Comparison of ENCODE assay signal across 7 cellular contexts in genomic region chr2:109966107-109966736, GRCh38.
DNase-seq lines count a peak whose midpoint lies in the region; ATAC-seq, FAIRE-seq and TF ChIP-seq lines count a peak whose summit lies in the region.
"Not testable (repeated sequence)": the region's sequence is repeated elsewhere in the genome, so short reads cannot be mapped to it uniquely, and the experiment has no call there.

No MANE protein-coding gene starts in this region.

- TF ChIP-seq POLR2A in HepG2 (IDR thresholded peaks at IDR 0.05; ENCODE audit: insufficient read depth in 1 of 2, low read depth in 2 of 2, low read length in 2 of 2); right lobe of liver (IDR thresholded peaks at IDR 0.05); gastrocnemius medialis (IDR thresholded peaks at IDR 0.05): not testable (repeated sequence)

- not testable (repeated sequence) for BruUV-seq in PC-3 (replicated peaks; lab: Mats Ljungman, UMichigan); HepG2 (replicated peaks; lab: Mats Ljungman, UMichigan)

- not testable (repeated sequence) for H3K36me3 ChIP-seq in PC-3 (ENCODE audit: low read depth, low read length); HepG2 (replicated peaks in 1 of 2; ENCODE audit: control insufficient read depth in 1 of 2, insufficient read depth in 2 of 2, low read length in 2 of 2); right lobe of liver; gastrocnemius medialis

- not testable (repeated sequence) for TF ChIP-seq CTCF in PC-3 (conservative IDR thresholded peaks at IDR 0.05; ENCODE audit: low read depth, low read length); HepG2 (CRISPR knock-in tag; IDR thresholded peaks at IDR 0.05); right lobe of liver (IDR thresholded peaks at IDR 0.05); gastrocnemius medialis (IDR thresholded peaks at IDR 0.05 in 4 of 5, conservative IDR thresholded peaks at IDR 0.05 in 1 of 5)

- not testable (repeated sequence) for H3K4me3 ChIP-seq in PC-3 (ENCODE audit: low read length); right cardiac atrium (ENCODE audit: low read length); HepG2 (replicated peaks in 1 of 3; ENCODE audit: insufficient read depth in 1 of 3, low read depth in 2 of 3, low read length in 3 of 3); right lobe of liver; gastrocnemius medialis

- H3K79me2 ChIP-seq in PC-3 (ENCODE audit: low read length); HepG2 (ENCODE audit: insufficient read depth, low read length): not testable (repeated sequence)

- POLR2A ChIA-PET in PC-3 (lab: Charles Lee; ENCODE audit: unreplicated experiment); HepG2 (lab: Yijun Ruan, JAX): not testable (repeated sequence)

- H3K9me3 ChIP-seq in PC-3 (ENCODE audit: low read length); right cardiac atrium (ENCODE audit: control insufficient read depth, low read length); HepG2 (ENCODE audit: low read length); right lobe of liver; gastrocnemius medialis: not testable (repeated sequence)

- in situ Hi-C loops in HepG2 (cut with HindIII; ENCODE audit: extremely low pct_ligation_motif_present, low pct_unique_long_range_greater_than_20kb); gastrocnemius medialis (cut with MboI; ENCODE audit: low sequenced_read_pairs in 4 of 4): not testable (repeated sequence)

- CTCF ChIA-PET in PC-3 (lab: Charles Lee); HepG2 (lab: Yijun Ruan, JAX; ENCODE audit: low intra/inter-chr PET ratio, low total read pairs): not testable (repeated sequence)

- not testable (repeated sequence) for H4K20me1 ChIP-seq in PC-3 (ENCODE audit: low read length); HepG2 (ENCODE audit: insufficient read depth, low read length)

- H3K27me3 ChIP-seq in PC-3 (ENCODE audit: low read length); right cardiac atrium (ENCODE audit: control insufficient read depth, insufficient read depth); HepG2 (ENCODE audit: control insufficient read depth in 1 of 2, insufficient read depth in 2 of 2, low read length in 2 of 2); right lobe of liver; gastrocnemius medialis: not testable (repeated sequence)

- H3K4me1 ChIP-seq in PC-3 (ENCODE audit: insufficient read depth, low read length); right cardiac atrium (ENCODE audit: control insufficient read depth, insufficient read depth, low read length); HepG2 (ENCODE audit: insufficient read depth, low read length); right lobe of liver; gastrocnemius medialis: not testable (repeated sequence)

- no CpG with 5 or more reads among the region's 3 CpGs for WGBS in right cardiac atrium
- WGBS in HepG2 (ENCODE audit: low lambda C conversion rate): no CpG with 5 or more reads among the region's 3 CpGs
- WGBS in right lobe of liver (ENCODE audit: insufficient coverage, low coverage, low lambda C conversion rate, missing lambda C conversion rate): no CpG with 5 or more reads among the region's 3 CpGs

- not testable (repeated sequence) for H3F3A ChIP-seq in PC-3 (ENCODE audit: low read length, unreplicated experiment)

- not testable (repeated sequence) for H3K27ac ChIP-seq in PC-3 (ENCODE audit: low read length); right cardiac atrium (ENCODE audit: low read length); HepG2 (ENCODE audit: extremely low read length, insufficient read depth, low read length); right lobe of liver; gastrocnemius medialis

- FAIRE-seq in HepG2 (lab: Jason Lieb, UNC): not testable (repeated sequence)

- H3K4me2 ChIP-seq in PC-3 (ENCODE audit: low read length); HepG2 (ENCODE audit: low read depth, low read length): not testable (repeated sequence)

- H3K9me2 ChIP-seq in PC-3 (replicated peaks; ENCODE audit: low read length): not testable (repeated sequence)

- not testable (repeated sequence) for DNase-seq in PC-3; right cardiac atrium; left lobe of liver (ENCODE audit: low spot score); HepG2 (ENCODE audit: low spot score); right lobe of liver; sciatic nerve (ENCODE audit: low spot score); gastrocnemius medialis

- ATAC-seq in PC-3: peak; percentile 14; the same call in 1 of the 2 replicates
- peak; percentile 13 to 28 for ATAC-seq in right cardiac atrium
- ATAC-seq in left lobe of liver: peak; percentile 86
- ATAC-seq in HepG2: peak; percentile 85
- peak; percentile 85 to 92 (median 90) for ATAC-seq in right lobe of liver
- ATAC-seq in sciatic nerve: peak; percentile 94
- ATAC-seq in gastrocnemius medialis: peak; percentile 52 to 56

- not testable (repeated sequence) for H2AFZ ChIP-seq in PC-3 (ENCODE audit: low read length); HepG2 (ENCODE audit: low read length)

- not testable (repeated sequence) for TF ChIP-seq EP300 in HepG2 (IDR thresholded peaks at IDR 0.05; ENCODE audit: low read depth in 2 of 2, low read length in 2 of 2); HepG2 (CRISPR knock-in tag; IDR thresholded peaks at IDR 0.05; ENCODE audit: borderline replicate concordance)

- TF ChIP-seq RAD21 in HepG2 (CRISPR knock-in tag; IDR thresholded peaks at IDR 0.05): not testable (repeated sequence)

- H3K9ac ChIP-seq in PC-3 (ENCODE audit: low read length); HepG2 (ENCODE audit: insufficient read depth, low read depth, low read length): not testable (repeated sequence)

- intact Hi-C loops in PC-3 (cut with micrococcal nuclease); right cardiac atrium (cut with DNase I); HepG2 (cut with micrococcal nuclease; ENCODE audit: unreplicated experiment); right lobe of liver (cut with DNase I); sciatic nerve (cut with DNase I); gastrocnemius medialis (cut with DNase I; ENCODE audit: low total_unique reads): not testable (repeated sequence)

Comparison
In these comparisons a context has a peak if more than half of its experiments do, and no peak if none do; other contexts are left out.
1. ATAC-seq: peak in every context shown above with its lines; median percentile 94 in sciatic nerve; 90 in right lobe of liver; 86 in left lobe of liver; 85 in HepG2; 54 in gastrocnemius medialis; 20 in right cardiac atrium; 14 in PC-3.